In genomic region chr6:47419621-47420020, GRCh38 we compare ENCODE assay signal across 17 cellular contexts. TPM values are rescaled to one million over a fixed set of nuclear protein-coding genes. Genes with fewer than 3 reads are reported as not detected.
A peak's percentile ranks its signal among the peaks of the same experiment; 100 is the strongest.
DNase-seq lines count a peak whose midpoint lies in the region; ATAC-seq and TF ChIP-seq lines count a peak whose summit lies in the region.
"Had no signal": no experiment of that assay in that cellular context is flagged by ENCODE, and none has a peak within 500 bp of the region (broad histone marks: within the 10 kb centered on the region; RNA-seq: fewer than 3 reads in every experiment).

No MANE protein-coding gene starts in this region.

- no peaks in the 10 kb centered on the region for H3K9me3 ChIP-seq in mucosa of descending colon
- H3K9me3 ChIP-seq: esophagus squamous epithelium, heart right ventricle had no signal

- ATAC-seq in mucosa of descending colon (peak; percentile 86), HG03378 (IDR thresholded peaks at IDR 0.05; ENCODE audit: unreplicated experiment) (no peak), GM21619 (IDR thresholded peaks at IDR 0.05; ENCODE audit: unreplicated experiment) (no peak)
- ATAC-seq: activated CD4-positive, CD25-positive, alpha-beta regulatory T cell treated with anti-CD3 and anti-CD28 coated beads, Interleukin-2, amount 50 U/mL, for 24 hours; T-helper 17 cell had no signal

- H3K4me3 ChIP-seq in epithelial cell of proximal tubule (ENCODE audit: low read depth, low read length): no peak overlapping the region
- H3K4me3 ChIP-seq in mucosa of descending colon: no peak overlapping the region
- H3K4me3 ChIP-seq: coronary artery, esophagus squamous epithelium, heart right ventricle had no signal

- no peaks in the 10 kb centered on the region for H3K36me3 ChIP-seq in mucosa of descending colon (ENCODE audit: low read depth)
- H3K36me3 ChIP-seq: esophagus squamous epithelium, heart right ventricle had no signal

- H3K4me1 ChIP-seq in mucosa of descending colon (ENCODE audit: low read depth): peaks cover 5% of the 10 kb centered on the region

- intact Hi-C loops in mucosa of descending colon (cut with DNase I, micrococcal nuclease): loop anchor here (10.0 kb wide), 3 partner anchors 55 to 365 kb away; partner anchors contain the start of genes CD2AP (in 1 of the 2) and OPN5 (in 1 of the 2)

- peak; percentile 85 for DNase-seq in Caki2 (ENCODE audit: low read depth)
- peak; percentile 25 for DNase-seq in SW480 (ENCODE audit: low spot score)
- DNase-seq in epithelial cell of proximal tubule (ENCODE audit: low read depth): peak; percentile 93
- no peak for DNase-seq in mucosa of descending colon
- DNase-seq in NCI-H748 treated with DMSO at 0.1 percent for 48 hours (lab: John Stamatoyannopoulos, UW): no peak
- no peak for DNase-seq in mucosa of gallbladder (ENCODE audit: low spot score)
- DNase-seq: activated gamma-delta T cell treated with Interleukin-2 at 50 U/mL for 16 hours, amygdala, esophagus squamous epithelium, heart right ventricle, NCI-H2227 treated with DMSO at 0.1 percent for 48 hours, SHP77, T-helper 17 cell had no signal

- TF ChIP-seq CTCF in epithelial cell of proximal tubule (conservative IDR thresholded peaks at IDR 0.05; ENCODE audit: low read depth, low read length): no peak
- TF ChIP-seq CTCF in mucosa of descending colon (IDR thresholded peaks at IDR 0.05): no peak

- in situ Hi-C loops in Caki2 (cut with HindIII; ENCODE audit: low pct_unique_long_range_greater_than_20kb, low sequenced_read_pairs): no loop called here

RNA-seq across cellular contexts. Expression of gene CD2AP, which starts 58.0 kb away (rescaled TPM):
- total RNA-seq in Caki2 (2014; rRNA removed; shearing (Covaris generic); ENCODE audit: low replicate concordance): 46.0 and 53.2 TPM in 2 replicates
- total RNA-seq in epithelial cell of proximal tubule: 43.3 and 61.7 TPM in 2 replicates
- 100 to 1,000 TPM in 2 of 3 donors, 10 to 100 TPM in 1; 61.7 to 173 (median 104) TPM for total RNA-seq in mucosa of descending colon
- 49.2 TPM for total RNA-seq in mucosa of gallbladder

Comparison
In these comparisons a context has a peak if more than half of its experiments do, and no peak if none do; other contexts are left out.
1. DNase-seq: peak in Caki2 (single experiment), SW480 (single experiment) and epithelial cell of proximal tubule (single experiment); none in mucosa of descending colon (0 of 3), NCI-H748 treated with DMSO at 0.1 percent for 48 hours (single experiment) and mucosa of gallbladder (single experiment).